ENCODE assay signal across 23 cellular contexts in genomic region chr2:72008608-72009007, GRCh38.
DNase-seq lines count a peak whose midpoint lies in the region; ATAC-seq and TF ChIP-seq lines count a peak whose summit lies in the region.
"Had no signal": no experiment of that assay in that cellular context is flagged by ENCODE, and none has a peak within 500 bp of the region (broad histone marks: within the 10 kb centered on the region; RNA-seq: fewer than 3 reads in every experiment).

No MANE protein-coding gene starts in this region.

- H3K9me3 Mint-ChIP-seq in chondrocyte (ENCODE audit: low read depth) (no peaks in the 10 kb centered on the region), type B pancreatic cell (no peaks in the 10 kb centered on the region)
- H3K9me3 Mint-ChIP-seq: HFFc6 had no signal

- TF ChIP-seq POLR2A in heart left ventricle (IDR thresholded peaks at IDR 0.05): no peak

- TF ChIP-seq CTCF in right atrium auricular region (IDR thresholded peaks at IDR 0.05): no peak
- TF ChIP-seq CTCF in heart left ventricle (IDR thresholded peaks at IDR 0.05): no peak
- no peak for TF ChIP-seq CTCF in chondrocyte (IDR thresholded peaks at IDR 0.05)
- no peak for TF ChIP-seq CTCF in type B pancreatic cell (conservative IDR thresholded peaks at IDR 0.05)

- intact Hi-C loops in heart left ventricle (cut with DNase I): no loop called here

- no peak overlapping the region for H3K4me3 ChIP-seq in right atrium auricular region
- H3K4me3 ChIP-seq in heart left ventricle: no peak overlapping the region
- H3K4me3 ChIP-seq: Peyer's patch, SJSA1 had no signal

- H3K36me3 ChIP-seq in right atrium auricular region (no peaks in the 10 kb centered on the region), heart left ventricle (no peaks in the 10 kb centered on the region)
- H3K36me3 ChIP-seq: Peyer's patch, SJSA1 had no signal

- no peaks in the 10 kb centered on the region for H3K27me3 ChIP-seq in right atrium auricular region
- peaks cover 0 to 16% (median 0%) of the 10 kb centered on the region in 9 donors for H3K27me3 ChIP-seq in heart left ventricle
- H3K27me3 ChIP-seq: Peyer's patch, SJSA1 had no signal

- H3K4me1 Mint-ChIP-seq in chondrocyte (ENCODE audit: low read depth): peaks cover 4% of the 10 kb centered on the region
- peaks cover 10% of the 10 kb centered on the region for H3K4me1 Mint-ChIP-seq in type B pancreatic cell (ENCODE audit: unreplicated experiment)
- H3K4me1 Mint-ChIP-seq: B cell; CD4-positive, CD25-positive, alpha-beta regulatory T cell had no signal

- H3K27me3 Mint-ChIP-seq in chondrocyte (ENCODE audit: low read depth): peaks cover 11% of the 10 kb centered on the region
- peaks cover 16% of the 10 kb centered on the region for H3K27me3 Mint-ChIP-seq in type B pancreatic cell
- H3K27me3 Mint-ChIP-seq: CD4-positive, CD25-positive, alpha-beta regulatory T cell had no signal

- H3K27ac ChIP-seq in right atrium auricular region (no peak overlapping the region), heart left ventricle (no peak overlapping the region)
- H3K27ac ChIP-seq: HL-60, KMS-11, Peyer's patch, SJSA1 had no signal

- 87 to 92% (median 90%) methylated on average over 10 of the region's 10 CpGs for WGBS in heart left ventricle, 4 donors

- DNase-seq in right atrium auricular region (ENCODE audit: low spot score): peak; percentile 44
- no peak for DNase-seq in heart left ventricle
- DNase-seq in chondrocyte (ENCODE audit: low spot score): peak; percentile 29
- peak; percentile 43 for DNase-seq in islet precursor cell
- DNase-seq in ureter (ENCODE audit: low spot score): peak; percentile 12
- no peak for DNase-seq in type B pancreatic cell (ENCODE audit: extremely low spot score, unreplicated experiment)
- DNase-seq in SKM-1 treated with dmso at 0.1 percent for 144 hours (lab: John Stamatoyannopoulos, UW; ENCODE audit: unreplicated experiment): no peak
- DNase-seq in amniotic stem cell (lab: John Stamatoyannopoulos, UW): no peak
- DNase-seq: CD4-positive, CD25-positive, alpha-beta regulatory T cell; DMS79; HFFc6; NCI-H1105 treated with DMSO at 0.1 percent for 48 hours; NCI-H2081; NCI-H2171; NCI-H345; NCI-H524 treated with DMSO at 0.1 percent for 48 hours; NCI-H82; Peyer's patch had no signal

- H3K36me3 Mint-ChIP-seq in chondrocyte (ENCODE audit: low read depth) (no peaks in the 10 kb centered on the region), type B pancreatic cell (no peaks in the 10 kb centered on the region)
- H3K36me3 Mint-ChIP-seq: CD4-positive, CD25-positive, alpha-beta regulatory T cell had no signal

- H3K4me1 ChIP-seq in right atrium auricular region (no peaks in the 10 kb centered on the region), heart left ventricle (no peaks in the 10 kb centered on the region)
- H3K4me1 ChIP-seq: Peyer's patch, SJSA1 had no signal

- H3K4me3 Mint-ChIP-seq in chondrocyte (ENCODE audit: unreplicated experiment) (no peak overlapping the region), type B pancreatic cell (no peak overlapping the region)
- H3K4me3 Mint-ChIP-seq: B cell; CD4-positive, CD25-positive, alpha-beta regulatory T cell; HFFc6 had no signal

- no peaks in the 10 kb centered on the region for H3K9me3 ChIP-seq in right atrium auricular region
- no peaks in the 10 kb centered on the region for H3K9me3 ChIP-seq in heart left ventricle
- H3K9me3 ChIP-seq: Peyer's patch, SJSA1 had no signal

- no peak overlapping the region for H3K27ac Mint-ChIP-seq in chondrocyte (ENCODE audit: unreplicated experiment)
- no peak overlapping the region for H3K27ac Mint-ChIP-seq in type B pancreatic cell
- H3K27ac Mint-ChIP-seq: B cell; CD4-positive, CD25-positive, alpha-beta regulatory T cell; HFFc6 had no signal

- no peak for ATAC-seq in heart left ventricle
- ATAC-seq: Right ventricle myocardium inferior had no signal

Comparison
In these comparisons a context has a peak if more than half of its experiments do, and no peak if none do; other contexts are left out.
1. DNase-seq: peak in right atrium auricular region (single experiment), chondrocyte (single experiment), islet precursor cell (single experiment) and ureter (single experiment); none in heart left ventricle (0 of 5), type B pancreatic cell (single experiment), SKM-1 treated with dmso at 0.1 percent for 144 hours (single experiment) and amniotic stem cell (single experiment).